Comparison of ENCODE assay signal across 4 cellular contexts in genomic region chr18:65670145-65670544, GRCh38.
DNase-seq lines count a peak whose midpoint lies in the region; ATAC-seq, FAIRE-seq and TF ChIP-seq lines count a peak whose summit lies in the region.
"Not testable (repeated sequence)": the region's sequence is repeated elsewhere in the genome, so short reads cannot be mapped to it uniquely, and the experiment has no call there.

No MANE protein-coding gene starts in this region.

- H3K4me3 ChIP-seq in pancreas, result not testable (repeated sequence)

- not testable (repeated sequence) for DNase-seq in frontal cortex (ENCODE audit: low spot score in 2 of 2); pancreas

- H3K9me3 ChIP-seq in pancreas, result not testable (repeated sequence)

- WGBS in pancreas, 2 donors, result 60 to 85% methylated on average over 3 of the region's 3 CpGs

- intact Hi-C loops in pancreas (cut with DNase I), result not testable (repeated sequence)

- H3K27me3 ChIP-seq in pancreas, result not testable (repeated sequence)

- H3K4me1 ChIP-seq in pancreas, result not testable (repeated sequence)

- ATAC-seq in pancreas, result not testable (repeated sequence)

- not testable (repeated sequence) for H3K27ac ChIP-seq in pancreas

- H3K36me3 ChIP-seq in pancreas, result not testable (repeated sequence)

- TF ChIP-seq CTCF in pancreas (IDR thresholded peaks at IDR 0.05), result not testable (repeated sequence)

- FAIRE-seq in G401.6 (lab: Jason Lieb, UNC) (peak; percentile 83), colon (lab: Jason Lieb, UNC) (peak; percentile 82), frontal cortex (lab: Jason Lieb, UNC) (peak; percentile 96), pancreas (lab: Jason Lieb, UNC) (peak; percentile 87)
